Comparison of ENCODE assay signal across 12 cellular contexts in the genomic region with DNA sequence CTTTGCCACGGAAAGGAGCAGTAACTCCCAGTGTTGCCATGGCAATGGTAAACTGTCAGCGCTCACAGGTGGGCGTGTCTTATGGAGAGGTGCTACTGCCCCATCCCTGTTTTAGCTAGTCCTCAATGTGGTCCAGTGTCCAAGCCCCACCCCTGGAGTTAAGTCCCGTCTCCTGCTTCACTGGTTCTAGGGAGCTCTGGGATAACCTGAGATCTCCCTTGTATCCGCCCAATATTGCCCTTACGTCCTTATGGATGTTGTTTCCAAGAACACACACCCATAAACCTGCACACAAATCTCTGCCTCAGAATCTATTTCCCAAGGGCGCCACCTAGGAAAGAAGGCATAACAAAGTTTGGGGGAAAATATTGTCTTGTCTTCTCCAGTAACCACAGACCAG.
DNase-seq lines count a peak whose midpoint lies in the region; ATAC-seq and TF ChIP-seq lines count a peak whose summit lies in the region.
"Had no signal": no experiment of that assay in that cellular context is flagged by ENCODE, and none has a peak within 500 bp of the region (broad histone marks: within the 10 kb centered on the region; RNA-seq: fewer than 3 reads in every experiment).

No MANE protein-coding gene starts in this region.

- ATAC-seq in HG03159 (IDR thresholded peaks at IDR 0.05; ENCODE audit: unreplicated experiment) (peak; percentile 10), HG02678 (IDR thresholded peaks at IDR 0.05; ENCODE audit: unreplicated experiment) (no peak)
- no peak for ATAC-seq in activated T-helper 17 cell treated with anti-CD3 and anti-CD28 coated beads, Interleukin-2, amount 50 U/mL, for 72 hours (replicated peaks)

- peak; percentile 14 for TF ChIP-seq CTCF in osteocyte (IDR thresholded peaks at IDR 0.05)
- no peak for TF ChIP-seq CTCF in progenitor cell of endocrine pancreas (IDR thresholded peaks at IDR 0.05; ENCODE audit: unreplicated experiment)

- H3K4me3 Mint-ChIP-seq in activated T-cell treated with anti-CD3 and anti-CD28 coated beads, Interleukin-2, amount 50 U/mL, for 24 hours: peak overlapping the region; percentile 54
- H3K4me3 Mint-ChIP-seq in activated T-helper 17 cell treated with anti-CD3 and anti-CD28 coated beads, Interleukin-2, amount 50 U/mL, for 72 hours: peak overlapping the region; percentile 78
- H3K4me3 Mint-ChIP-seq in osteocyte (ENCODE audit: unreplicated experiment) (no peak overlapping the region), progenitor cell of endocrine pancreas (ENCODE audit: low read depth) (no peak overlapping the region)
- H3K4me3 Mint-ChIP-seq: nephron progenitor cell had no signal

- DNase-seq in activated T-cell treated with anti-CD3 and anti-CD28 coated beads, Interleukin-2, amount 50 U/mL, for 24 hours: no peak
- no peak for DNase-seq in activated T-cell treated with anti-CD3 and anti-CD28 coated beads, Interleukin-2, amount 50 U/mL, for 1 hour
- DNase-seq in osteocyte (ENCODE audit: extremely low spot score, unreplicated experiment) (no peak), progenitor cell of endocrine pancreas (ENCODE audit: low spot score, unreplicated experiment) (no peak), NCI-H2029 treated with DMSO at 0.1 percent for 48 hours (lab: John Stamatoyannopoulos, UW) (no peak)
- DNase-seq: COR-L47, hippocampal formation, NCI-H226, nephron progenitor cell had no signal

- no peaks in the 10 kb centered on the region for H3K36me3 Mint-ChIP-seq in activated T-cell treated with anti-CD3 and anti-CD28 coated beads, Interleukin-2, amount 50 U/mL, for 24 hours (ENCODE audit: low read depth)
- no peaks in the 10 kb centered on the region for H3K36me3 Mint-ChIP-seq in activated T-helper 17 cell treated with anti-CD3 and anti-CD28 coated beads, Interleukin-2, amount 50 U/mL, for 72 hours (ENCODE audit: low read depth)
- no peaks in the 10 kb centered on the region for H3K36me3 Mint-ChIP-seq in osteocyte (ENCODE audit: unreplicated experiment)
- no peaks in the 10 kb centered on the region for H3K36me3 Mint-ChIP-seq in progenitor cell of endocrine pancreas (ENCODE audit: insufficient read depth)

- peak overlapping the region; percentile 82 for H3K27ac Mint-ChIP-seq in activated T-cell treated with anti-CD3 and anti-CD28 coated beads, Interleukin-2, amount 50 U/mL, for 24 hours
- peak overlapping the region; percentile 70 for H3K27ac Mint-ChIP-seq in activated T-helper 17 cell treated with anti-CD3 and anti-CD28 coated beads, Interleukin-2, amount 50 U/mL, for 72 hours
- H3K27ac Mint-ChIP-seq in osteocyte (ENCODE audit: unreplicated experiment): no peak overlapping the region
- no peak overlapping the region for H3K27ac Mint-ChIP-seq in progenitor cell of endocrine pancreas
- H3K27ac Mint-ChIP-seq: nephron progenitor cell had no signal

- H3K9me3 Mint-ChIP-seq in activated T-cell treated with anti-CD3 and anti-CD28 coated beads, Interleukin-2, amount 50 U/mL, for 24 hours: no peaks in the 10 kb centered on the region
- no peaks in the 10 kb centered on the region for H3K9me3 Mint-ChIP-seq in activated T-helper 17 cell treated with anti-CD3 and anti-CD28 coated beads, Interleukin-2, amount 50 U/mL, for 72 hours
- H3K9me3 Mint-ChIP-seq in osteocyte (ENCODE audit: unreplicated experiment): peaks cover 3% of the 10 kb centered on the region
- no peaks in the 10 kb centered on the region for H3K9me3 Mint-ChIP-seq in progenitor cell of endocrine pancreas (ENCODE audit: low read depth)

- H3K27me3 Mint-ChIP-seq in activated T-cell treated with anti-CD3 and anti-CD28 coated beads, Interleukin-2, amount 50 U/mL, for 24 hours: no peaks in the 10 kb centered on the region
- H3K27me3 Mint-ChIP-seq in activated T-helper 17 cell treated with anti-CD3 and anti-CD28 coated beads, Interleukin-2, amount 50 U/mL, for 72 hours: no peaks in the 10 kb centered on the region
- H3K27me3 Mint-ChIP-seq in osteocyte (ENCODE audit: unreplicated experiment) (peaks cover 6% of the 10 kb centered on the region), progenitor cell of endocrine pancreas (peaks cover 3% of the 10 kb centered on the region)

- peaks cover 40% of the 10 kb centered on the region for H3K4me1 Mint-ChIP-seq in activated T-cell treated with anti-CD3 and anti-CD28 coated beads, Interleukin-2, amount 50 U/mL, for 24 hours (ENCODE audit: low read depth)
- H3K4me1 Mint-ChIP-seq in activated T-helper 17 cell treated with anti-CD3 and anti-CD28 coated beads, Interleukin-2, amount 50 U/mL, for 72 hours: peaks cover 8% of the 10 kb centered on the region
- peaks cover 15% of the 10 kb centered on the region for H3K4me1 Mint-ChIP-seq in osteocyte (ENCODE audit: unreplicated experiment)
- H3K4me1 Mint-ChIP-seq in progenitor cell of endocrine pancreas (ENCODE audit: low read depth): peaks cover 7% of the 10 kb centered on the region

Comparison
In these comparisons a context has a peak if more than half of its experiments do, and no peak if none do; other contexts are left out.
1. H3K27ac Mint-ChIP-seq: peak in activated T-cell treated with anti-CD3 and anti-CD28 coated beads, Interleukin-2, amount 50 U/mL, for 24 hours (single experiment) and activated T-helper 17 cell treated with anti-CD3 and anti-CD28 coated beads, Interleukin-2, amount 50 U/mL, for 72 hours (single experiment); none in osteocyte (single experiment) and progenitor cell of endocrine pancreas (single experiment).
2. H3K4me3 Mint-ChIP-seq: peak in activated T-cell treated with anti-CD3 and anti-CD28 coated beads, Interleukin-2, amount 50 U/mL, for 24 hours (single experiment) and activated T-helper 17 cell treated with anti-CD3 and anti-CD28 coated beads, Interleukin-2, amount 50 U/mL, for 72 hours (single experiment); none in osteocyte (single experiment) and progenitor cell of endocrine pancreas (single experiment).